23 cellular contexts compared by ENCODE assay signal in the genomic region with DNA sequence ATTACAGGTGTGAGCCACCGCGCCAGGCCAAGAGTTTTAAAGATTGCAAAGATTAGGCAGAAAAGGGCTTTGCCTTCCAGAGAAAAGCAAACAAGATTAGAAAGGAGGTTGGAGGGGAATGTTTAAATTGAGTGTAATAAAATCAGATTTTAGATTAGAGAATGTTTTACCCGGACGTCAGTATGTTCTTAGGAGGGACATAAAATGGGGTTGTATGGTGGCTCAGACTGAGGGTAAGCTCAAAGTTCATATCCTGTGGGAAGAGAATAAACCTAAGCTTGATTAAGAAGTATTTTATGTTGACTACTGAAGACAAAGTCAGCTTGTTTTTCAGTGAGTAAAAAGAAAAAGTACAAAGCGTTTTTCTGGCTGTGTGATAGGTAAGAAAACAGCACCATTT.
"Had no signal": no experiment of that assay in that cellular context is flagged by ENCODE, and none has a peak within 500 bp of the region (broad histone marks: within the 10 kb centered on the region; RNA-seq: fewer than 3 reads in every experiment).

No MANE protein-coding gene starts in this region.

- H3K4me3 Mint-ChIP-seq: dendritic cell treated with granulocyte-macrophage colony-stimulating factor and Interleukin-4, amounts not matched to agents 40 ng/mL and 50 ng/mL, for 4 days; memory B cell; natural killer cell treated with Interleukin-12 subunit alpha and Interleukin-12 subunit beta and Interleukin-15 and Interleukin-18, amount 100 ng/mL, for 72 hours; neural progenitor cell; stimulated activated naive B cell treated with anti-CD40 and anti-IgM and Interleukin-4, amounts not matched to agents 10 μg/mL and 1 μg/mL and 100 μg/mL, for 72 hours; stimulated activated naive CD8-positive, alpha-beta T cell treated with anti-CD3 and anti-CD28 coated beads, Interleukin-15, Interleukin-2, amounts not matched to agents 100 ng/mL and 50 ng/mL, for 24 hours had no signal

- H3K4me1 Mint-ChIP-seq: neural progenitor cell; stimulated activated naive B cell treated with anti-CD40 and anti-IgM and Interleukin-4, amounts not matched to agents 10 μg/mL and 1 μg/mL and 100 μg/mL, for 72 hours had no signal

- H3K27ac ChIP-seq: colonic mucosa, neural progenitor cell, parathyroid adenoma, prostate gland, right atrium auricular region, sigmoid colon, spleen, thoracic aorta, tibial nerve, upper lobe of right lung, uterus had no signal

- DNase-seq: effector memory CD4-positive, alpha-beta T cell; erythroblast; head of caudate nucleus; naive B cell; sigmoid colon; spleen; stimulated activated CD4-positive, alpha-beta T cell treated with anti-CD3 and anti-CD28 coated beads, Interleukin-2, amount 100 ng/mL, for 48 hours; stimulated activated naive B cell treated with anti-CD40 and anti-IgM and Interleukin-4, amounts not matched to agents 10 μg/mL and 1 μg/mL and 100 μg/mL, for 72 hours; upper lobe of right lung; uterus had no signal

- H3K4me1 ChIP-seq: colonic mucosa, neural progenitor cell, parathyroid adenoma, prostate gland, right atrium auricular region, sigmoid colon, spleen, tibial nerve, upper lobe of right lung, uterus had no signal

- H3K9me3 ChIP-seq: colonic mucosa, prostate gland, thoracic aorta had no signal

- H3K27ac Mint-ChIP-seq: dendritic cell treated with granulocyte-macrophage colony-stimulating factor and Interleukin-4, amounts not matched to agents 40 ng/mL and 50 ng/mL, for 4 days; memory B cell; natural killer cell treated with Interleukin-12 subunit alpha and Interleukin-12 subunit beta and Interleukin-15 and Interleukin-18, amount 100 ng/mL, for 72 hours; neural progenitor cell; stimulated activated naive B cell treated with anti-CD40 and anti-IgM and Interleukin-4, amounts not matched to agents 10 μg/mL and 1 μg/mL and 100 μg/mL, for 72 hours; stimulated activated naive CD8-positive, alpha-beta T cell treated with anti-CD3 and anti-CD28 coated beads, Interleukin-15, Interleukin-2, amounts not matched to agents 100 ng/mL and 50 ng/mL, for 24 hours had no signal

- H3K36me3 ChIP-seq: colonic mucosa, neural progenitor cell, prostate gland, right atrium auricular region, sigmoid colon, spleen, thoracic aorta, tibial nerve, upper lobe of right lung, uterus had no signal

- H3K27me3 Mint-ChIP-seq: dendritic cell treated with granulocyte-macrophage colony-stimulating factor and Interleukin-4, amounts not matched to agents 40 ng/mL and 50 ng/mL, for 4 days; memory B cell; naive B cell; natural killer cell treated with Interleukin-12 subunit alpha and Interleukin-12 subunit beta and Interleukin-15 and Interleukin-18, amount 100 ng/mL, for 72 hours; stimulated activated naive B cell treated with anti-CD40 and anti-IgM and Interleukin-4, amounts not matched to agents 10 μg/mL and 1 μg/mL and 100 μg/mL, for 72 hours; stimulated activated naive CD8-positive, alpha-beta T cell treated with anti-CD3 and anti-CD28 coated beads, Interleukin-15, Interleukin-2, amounts not matched to agents 100 ng/mL and 50 ng/mL, for 24 hours had no signal

- ATAC-seq: left lobe of liver; natural killer cell treated with Interleukin-12 subunit alpha and Interleukin-12 subunit beta and Interleukin-15 and Interleukin-18, amount 100 ng/mL, for 72 hours; stimulated activated naive B cell treated with anti-CD40 and anti-IgM and Interleukin-4, amounts not matched to agents 10 μg/mL and 1 μg/mL and 100 μg/mL, for 72 hours; upper lobe of right lung had no signal

- H3K9me3 Mint-ChIP-seq: natural killer cell treated with Interleukin-12 subunit alpha and Interleukin-12 subunit beta and Interleukin-15 and Interleukin-18, amount 100 ng/mL, for 72 hours had no signal

- H3K27me3 ChIP-seq: colonic mucosa, neural progenitor cell, right atrium auricular region, sigmoid colon, spleen, tibial nerve, upper lobe of right lung, uterus had no signal

- H3K4me3 ChIP-seq: colonic mucosa, lung, neural progenitor cell, prostate gland, right atrium auricular region, sigmoid colon, spleen, thoracic aorta, tibial nerve, upper lobe of right lung, uterus had no signal
